Comparison of ENCODE assay signal across 1 cellular context in the genomic region with DNA sequence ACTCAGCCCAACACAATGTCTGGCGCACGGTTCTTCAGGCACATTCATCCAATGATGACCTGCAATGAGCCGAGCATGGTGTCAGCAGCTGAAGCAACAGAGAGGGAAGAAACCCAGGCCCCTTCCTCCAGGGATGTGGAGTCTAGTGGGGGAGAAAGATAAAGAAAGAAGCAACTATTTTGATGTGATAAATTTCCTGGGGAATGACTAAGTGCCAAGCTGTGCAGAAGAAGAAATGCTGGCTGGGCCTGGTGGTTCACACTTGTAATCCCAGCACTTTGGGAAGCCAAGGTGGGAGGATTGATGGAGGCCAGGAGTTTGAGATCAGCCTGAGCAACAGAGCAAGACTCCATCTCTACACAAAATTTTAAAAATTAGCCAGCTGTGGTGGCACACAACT.
TF ChIP-seq lines count a peak whose summit lies in the region.

No MANE protein-coding gene starts in this region.

TF ChIP-seq in GM23338, 12 proteins besides CTCF, POLR2A, EP300 and RAD21 (continued from another document):
- TF ChIP-seq, protein P1, sequence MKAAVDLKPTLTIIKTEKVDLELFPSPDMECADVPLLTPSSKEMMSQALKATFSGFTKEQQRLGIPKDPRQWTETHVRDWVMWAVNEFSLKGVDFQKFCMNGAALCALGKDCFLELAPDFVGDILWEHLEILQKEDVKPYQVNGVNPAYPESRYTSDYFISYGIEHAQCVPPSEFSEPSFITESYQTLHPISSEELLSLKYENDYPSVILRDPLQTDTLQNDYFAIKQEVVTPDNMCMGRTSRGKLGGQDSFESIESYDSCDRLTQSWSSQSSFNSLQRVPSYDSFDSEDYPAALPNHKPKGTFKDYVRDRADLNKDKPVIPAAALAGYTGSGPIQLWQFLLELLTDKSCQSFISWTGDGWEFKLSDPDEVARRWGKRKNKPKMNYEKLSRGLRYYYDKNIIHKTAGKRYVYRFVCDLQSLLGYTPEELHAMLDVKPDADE (IDR thresholded peaks at IDR 0.05): no peak
- TF ChIP-seq NANOG (IDR thresholded peaks at IDR 0.05; ENCODE audit: borderline replicate concordance) (no peak), STAT1 (IDR thresholded peaks at IDR 0.05; ENCODE audit: unreplicated experiment) (no peak), POLR2AphosphoS5 (IDR thresholded peaks at IDR 0.05; ENCODE audit: low read depth) (no peak)
